8 cellular contexts compared by ENCODE assay signal in the genomic region with DNA sequence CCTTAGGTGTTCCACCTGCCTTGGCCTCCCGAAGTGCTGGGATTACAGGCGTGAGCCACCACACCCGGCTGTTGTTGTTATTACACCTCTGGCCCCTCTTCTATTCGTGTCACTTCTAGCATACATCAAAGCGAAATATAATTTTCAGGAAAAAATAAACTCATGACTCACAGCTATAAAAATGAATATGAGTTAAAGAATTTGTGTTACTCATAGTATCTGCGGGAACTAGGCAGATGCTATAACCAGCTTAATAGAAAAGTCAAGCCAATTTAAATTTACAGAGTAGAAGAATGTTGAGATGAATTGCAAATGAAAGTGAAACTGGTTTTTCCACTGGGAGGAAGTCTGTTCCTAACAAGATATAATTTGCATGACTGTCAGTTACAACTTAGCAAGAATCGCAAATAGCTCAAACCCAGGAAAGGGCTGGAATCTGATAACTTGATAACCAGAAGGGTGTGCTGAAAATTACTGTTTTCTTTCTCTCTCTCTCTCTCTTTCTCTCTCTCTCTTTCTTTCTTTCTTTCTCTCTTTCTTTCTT. TPM values are rescaled to one million over a fixed set of nuclear protein-coding genes. Genes with fewer than 3 reads are reported as not detected.
DNase-seq lines count a peak whose midpoint lies in the region; ATAC-seq and TF ChIP-seq lines count a peak whose summit lies in the region.

No MANE protein-coding gene starts in this region.

- H4K8ac ChIP-seq in trophoblast cell (ENCODE audit: low read depth, low read length) = no peak overlapping the region

- H3K4me2 ChIP-seq in mammary epithelial cell (ENCODE audit: insufficient read depth, low read depth, low read length) (peak overlapping the region; percentile 51), trophoblast cell (ENCODE audit: low read length) (no peak overlapping the region)

- in situ Hi-C loops in mammary epithelial cell (cut with MboI; ENCODE audit: low sequenced_read_pairs in 2 of 2) = no loop called here

- no peaks in the 10 kb centered on the region for H3K27me3 ChIP-seq in mammary epithelial cell (ENCODE audit: insufficient read depth, low read length)
- H3K27me3 ChIP-seq in trophoblast cell (ENCODE audit: insufficient read depth, low read length) = no peaks in the 10 kb centered on the region
- H3K27me3 ChIP-seq in colonic mucosa = no peaks in the 10 kb centered on the region

- no peak overlapping the region for H3K23ac ChIP-seq in trophoblast cell (ENCODE audit: low read length)

- no peaks in the 10 kb centered on the region for H3K79me1 ChIP-seq in trophoblast cell (ENCODE audit: low read length)

- no TSS peak for BruUV-seq in mammary epithelial cell (replicated peaks; lab: Mats Ljungman, UMichigan)

- H4K20me1 ChIP-seq in mammary epithelial cell (ENCODE audit: insufficient read depth, low read length) = no peaks in the 10 kb centered on the region

- TF ChIP-seq CTCF in mammary epithelial cell (conservative IDR thresholded peaks at IDR 0.05 in 1 of 2, IDR thresholded peaks at IDR 0.05 in 1 of 2; ENCODE audit: extremely low read depth in 1 of 2, insufficient read depth in 1 of 2, low read depth in 1 of 2, low read length in 2 of 2) (no peak), colonic mucosa (IDR thresholded peaks at IDR 0.05) (no peak)

- no peaks in the 10 kb centered on the region for H3K36me3 ChIP-seq in mammary epithelial cell (ENCODE audit: insufficient read depth, low read length)
- no peaks in the 10 kb centered on the region for H3K36me3 ChIP-seq in trophoblast cell (ENCODE audit: control insufficient read depth in 1 of 2, insufficient read depth in 2 of 2, low read length in 2 of 2)
- H3K36me3 ChIP-seq in colonic mucosa = no peaks in the 10 kb centered on the region

- H2AFZ ChIP-seq in mammary epithelial cell (ENCODE audit: low read depth, low read length) = no peak overlapping the region
- H2AFZ ChIP-seq in trophoblast cell (ENCODE audit: insufficient read depth, low read length, poor library complexity) = no peak overlapping the region

- H3K27ac ChIP-seq in mammary epithelial cell (ENCODE audit: insufficient read depth, low read depth, low read length) = no peak overlapping the region
- no peak overlapping the region for H3K27ac ChIP-seq in trophoblast cell (ENCODE audit: low read depth, low read length)
- no peak overlapping the region for H3K27ac ChIP-seq in colonic mucosa

- no peak overlapping the region for H3K18ac ChIP-seq in trophoblast cell (ENCODE audit: low read length)

- no peak overlapping the region for H2BK5ac ChIP-seq in trophoblast cell (ENCODE audit: low read depth, low read length, poor library complexity)

- no peak overlapping the region for H2BK120ac ChIP-seq in trophoblast cell (ENCODE audit: insufficient read depth, low read length, poor library complexity)

- H3K4me3 ChIP-seq in mammary epithelial cell (replicated peaks in 1 of 3; ENCODE audit: insufficient read depth in 1 of 3, low read depth in 2 of 3, low read length in 3 of 3) (peak overlapping the region in 2 of 3 experiments; percentile 17 to 23), trophoblast cell (ENCODE audit: low read depth, low read length) (no peak overlapping the region), colonic mucosa (no peak overlapping the region)

- no peak overlapping the region for H2AK5ac ChIP-seq in trophoblast cell (ENCODE audit: low read length)

- CTCF ChIA-PET in mammary epithelial cell (lab: Charles Lee; ENCODE audit: low non-redundant PET) = no interaction called here

- no peak overlapping the region for H4K12ac ChIP-seq in trophoblast cell (ENCODE audit: low read depth, low read length)

- H3K9me3 ChIP-seq in mammary epithelial cell (replicated peaks; ENCODE audit: insufficient read depth, low read length) (peaks cover 5% of the 10 kb centered on the region), trophoblast cell (ENCODE audit: insufficient read depth, low read depth, low read length) (peaks cover 1% of the 10 kb centered on the region), colonic mucosa (no peaks in the 10 kb centered on the region)

- H3K14ac ChIP-seq in trophoblast cell (ENCODE audit: low read length) = no peak overlapping the region

- dilution Hi-C loops in mammary epithelial cell (cut with HindIII; ENCODE audit: low sequenced_read_pairs) = no loop called here

- intact Hi-C loops in mammary epithelial cell (cut with micrococcal nuclease) (no loop called here), colonic mucosa (cut with DNase I) (no loop called here)

- peak; percentile 4 to 48 for DNase-seq in NOMO-1 (lab: John Stamatoyannopoulos, UW; ENCODE audit: unreplicated experiment in 2 of 2)
- peak; percentile 80 for DNase-seq in mammary epithelial cell
- peak; percentile 33 to 82 for DNase-seq in trophoblast cell
- DNase-seq in colonic mucosa = no peak
- no peak for DNase-seq in NCI-H446 (lab: John Stamatoyannopoulos, UW)

- H3K4ac ChIP-seq in trophoblast cell (ENCODE audit: low read depth, low read length) = no peak overlapping the region

- WGBS in mammary epithelial cell (ENCODE audit: low coverage, missing lambda C conversion rate) = 10% methylated on average over 5 of the region's 7 CpGs
- no CpG with 5 or more reads among the region's 7 CpGs for WGBS in trophoblast cell (ENCODE audit: extremely low coverage, insufficient coverage, insufficient read length)

- H3K79me2 ChIP-seq in mammary epithelial cell (ENCODE audit: insufficient read depth, low read length) = no peaks in the 10 kb centered on the region
- no peaks in the 10 kb centered on the region for H3K79me2 ChIP-seq in trophoblast cell (ENCODE audit: control insufficient read depth, insufficient read depth, low read length, poor library complexity)

- ATAC-seq in GM19395 (IDR thresholded peaks at IDR 0.05; ENCODE audit: unreplicated experiment) (peak; percentile 67), HG03025 (IDR thresholded peaks at IDR 0.05; ENCODE audit: low FRiP score, unreplicated experiment) (no peak), GM19324 (IDR thresholded peaks at IDR 0.05; ENCODE audit: low FRiP score, unreplicated experiment) (no peak)

- H2BK12ac ChIP-seq in trophoblast cell (ENCODE audit: low read length) = no peak overlapping the region

- no peak overlapping the region for H3K9ac ChIP-seq in mammary epithelial cell (ENCODE audit: insufficient read depth, low read length)
- no peak overlapping the region for H3K9ac ChIP-seq in trophoblast cell (ENCODE audit: low read length)
- no peak overlapping the region for H3K9ac ChIP-seq in colonic mucosa (ENCODE audit: low read depth in 2 of 2, low read length in 2 of 2)

- H4K91ac ChIP-seq in trophoblast cell (ENCODE audit: low read depth, low read length) = no peak overlapping the region

- no peaks in the 10 kb centered on the region for H3K4me1 ChIP-seq in mammary epithelial cell (ENCODE audit: insufficient read depth, low read length)
- H3K4me1 ChIP-seq in trophoblast cell (ENCODE audit: control insufficient read depth in 1 of 2, insufficient read depth in 2 of 2, low read length in 2 of 2) = peaks cover 2 to 7% of the 10 kb centered on the region in 2 experiments
- no peaks in the 10 kb centered on the region for H3K4me1 ChIP-seq in colonic mucosa

RNA-seq across cellular contexts. Expression of a gene that starts 11.2 kb away (rescaled TPM):
- 1 to 10 TPM in 1 of 2 donors, not detected in 1; 1.2 TPM for total RNA-seq in mammary epithelial cell
- not detected for polyA plus RNA-seq in mammary epithelial cell
- polyA minus RNA-seq in mammary epithelial cell = not detected
- 3.8 and 4.9 TPM in 2 replicates for polyA plus RNA-seq in trophoblast cell (2013)
- total RNA-seq in colonic mucosa = under 1 TPM; 0.82 to 0.96 TPM

RNA-seq across cellular contexts. Expression of a gene that starts 13.5 kb away (rescaled TPM):
- total RNA-seq in mammary epithelial cell (under 1 TPM in 1 of 2 donors, not detected in 1; 0.17 TPM), colonic mucosa (not detected)
- not detected for polyA plus RNA-seq in mammary epithelial cell
- polyA minus RNA-seq in mammary epithelial cell = not detected
- polyA plus RNA-seq in trophoblast cell (2013) = 0.10 and 0.18 TPM in 2 replicates

RNA-seq across cellular contexts. Expression of a gene that starts 18.1 kb away (rescaled TPM):
- total RNA-seq in mammary epithelial cell = not detected
- not detected for polyA plus RNA-seq in mammary epithelial cell
- not detected for polyA minus RNA-seq in mammary epithelial cell
- not detected in 2 replicates for polyA plus RNA-seq in trophoblast cell (2013)
- total RNA-seq in colonic mucosa = not detected

RNA-seq across cellular contexts. Expression of a gene that starts 42.1 kb away (rescaled TPM):
- total RNA-seq in mammary epithelial cell = under 1 TPM in 1 of 2 donors, not detected in 1; 0.83 TPM
- polyA plus RNA-seq in mammary epithelial cell = not detected
- not detected for polyA minus RNA-seq in mammary epithelial cell
- polyA plus RNA-seq in trophoblast cell (2013) = not detected in 2 replicates
- not detected for total RNA-seq in colonic mucosa

RNA-seq across cellular contexts. Expression of a gene that starts 49.6 kb away (rescaled TPM):
- total RNA-seq in mammary epithelial cell = 1 to 10 TPM in 1 of 2 donors, under 1 TPM in 1; 0.68 to 1.2 TPM
- polyA plus RNA-seq in mammary epithelial cell = not detected
- not detected for polyA minus RNA-seq in mammary epithelial cell
- 10.3 and 11.4 TPM in 2 replicates for polyA plus RNA-seq in trophoblast cell (2013)
- 1 to 10 TPM; 2.4 to 3.6 TPM for total RNA-seq in colonic mucosa

Comparison
In these comparisons a context has a peak if more than half of its experiments do, and no peak if none do; other contexts are left out.
1. DNase-seq: peak in NOMO-1 (2 of 2), mammary epithelial cell (single experiment) and trophoblast cell (2 of 2); none in colonic mucosa (single experiment) and NCI-H446 (0 of 2).
2. H3K4me3 ChIP-seq: peak in mammary epithelial cell (2 of 3); none in trophoblast cell (single experiment) and colonic mucosa (single experiment).